In genomic region chr1:100034465-100034864, GRCh38 we compare ENCODE assay signal across 9 cellular contexts.
DNase-seq lines count a peak whose midpoint lies in the region; ATAC-seq and TF ChIP-seq lines count a peak whose summit lies in the region.
"Had no signal": no experiment of that assay in that cellular context is flagged by ENCODE, and none has a peak within 500 bp of the region (broad histone marks: within the 10 kb centered on the region; RNA-seq: fewer than 3 reads in every experiment).

No MANE protein-coding gene starts in this region.

- peaks cover 28% of the 10 kb centered on the region for H3K79me2 ChIP-seq in OCI-LY3 (ENCODE audit: low read length)

- no peaks in the 10 kb centered on the region for H3K27me3 ChIP-seq in OCI-LY3 (ENCODE audit: low read depth, low read length)

- H3K4me1 ChIP-seq in OCI-LY3 (ENCODE audit: low read length): peaks cover 6% of the 10 kb centered on the region

- ATAC-seq in stimulated activated effector memory CD8-positive, alpha-beta T cell treated with anti-CD3 and anti-CD28 coated beads, Interleukin-12 subunit alpha, Interleukin-12 subunit beta, amount 100 ng/mL, for 72 hours: no peak
- ATAC-seq in HG02610 (IDR thresholded peaks at IDR 0.05; ENCODE audit: unreplicated experiment): no peak

- no peaks in the 10 kb centered on the region for H3K9me3 ChIP-seq in OCI-LY3 (ENCODE audit: insufficient read depth, low read length)

- H3K27ac Mint-ChIP-seq in stimulated activated effector memory CD8-positive, alpha-beta T cell treated with anti-CD3 and anti-CD28 coated beads, Interleukin-12 subunit alpha, Interleukin-12 subunit beta, amount 100 ng/mL, for 72 hours: no peak overlapping the region
- H3K27ac Mint-ChIP-seq: activated naive CD8-positive, alpha-beta T cell treated with anti-CD3 and anti-CD28 coated beads, Interleukin-2, amount 10 ng/mL, durations not matched to agents 7 days and 5 days had no signal

- peak; percentile 48 for TF ChIP-seq CTCF in GM12873 (IDR thresholded peaks at IDR 0.05; ENCODE audit: insufficient read depth, low read depth, low read length, missing control alignments)
- peak; percentile 41 for TF ChIP-seq CTCF in OCI-LY3 (IDR thresholded peaks at IDR 0.05; ENCODE audit: low read depth, low read length)
- TF ChIP-seq CTCF in fibroblast of pulmonary artery (IDR thresholded peaks at IDR 0.05; ENCODE audit: low read length, missing control alignments): peak; percentile 53

- no peak overlapping the region for H3K9ac ChIP-seq in OCI-LY3 (ENCODE audit: low read length)

- peaks cover 5% of the 10 kb centered on the region; the same call in 1 of the 2 replicates for H4K20me1 ChIP-seq in OCI-LY3 (ENCODE audit: insufficient read depth, low read length)

- H3K9me3 Mint-ChIP-seq in stimulated activated effector memory CD8-positive, alpha-beta T cell treated with anti-CD3 and anti-CD28 coated beads, Interleukin-12 subunit alpha, Interleukin-12 subunit beta, amount 100 ng/mL, for 72 hours: no peaks in the 10 kb centered on the region
- H3K9me3 Mint-ChIP-seq: activated naive CD8-positive, alpha-beta T cell treated with anti-CD3 and anti-CD28 coated beads, Interleukin-2, amount 10 ng/mL, durations not matched to agents 7 days and 5 days had no signal

- H3K4me1 Mint-ChIP-seq in stimulated activated effector memory CD8-positive, alpha-beta T cell treated with anti-CD3 and anti-CD28 coated beads, Interleukin-12 subunit alpha, Interleukin-12 subunit beta, amount 100 ng/mL, for 72 hours: peaks cover 21% of the 10 kb centered on the region

- no peak overlapping the region for H2AFZ ChIP-seq in OCI-LY3 (ENCODE audit: low read depth, low read length)

- H3K27ac ChIP-seq in OCI-LY3 (ENCODE audit: low read length): no peak overlapping the region

- H3K36me3 ChIP-seq in OCI-LY3 (replicated peaks; ENCODE audit: low read depth, low read length): no peaks in the 10 kb centered on the region

- H3K4me3 ChIP-seq in OCI-LY3 (ENCODE audit: low read length) (no peak overlapping the region), fibroblast of pulmonary artery (replicated peaks; ENCODE audit: low read depth, low read length) (no peak overlapping the region)

- peaks cover 45% of the 10 kb centered on the region for H3K36me3 Mint-ChIP-seq in stimulated activated effector memory CD8-positive, alpha-beta T cell treated with anti-CD3 and anti-CD28 coated beads, Interleukin-12 subunit alpha, Interleukin-12 subunit beta, amount 100 ng/mL, for 72 hours

- no peak overlapping the region for H3K4me3 Mint-ChIP-seq in stimulated activated effector memory CD8-positive, alpha-beta T cell treated with anti-CD3 and anti-CD28 coated beads, Interleukin-12 subunit alpha, Interleukin-12 subunit beta, amount 100 ng/mL, for 72 hours
- H3K4me3 Mint-ChIP-seq: activated naive CD8-positive, alpha-beta T cell treated with anti-CD3 and anti-CD28 coated beads, Interleukin-2, amount 10 ng/mL, durations not matched to agents 7 days and 5 days had no signal

- DNase-seq in AG08395 (ENCODE audit: low spot score) (peak; percentile 4), fibroblast of pulmonary artery (ENCODE audit: low read depth) (peak; percentile 67), NCI-H187 (lab: John Stamatoyannopoulos, UW) (no peak)
- no peak for DNase-seq in activated CD4-positive, CD25-positive, alpha-beta regulatory T cell treated with anti-CD3 and anti-CD28 coated beads, Interleukin-2, amount 50 U/mL, for 72 hours
- DNase-seq in stimulated activated effector memory CD8-positive, alpha-beta T cell treated with anti-CD3 and anti-CD28 coated beads, Interleukin-12 subunit alpha, Interleukin-12 subunit beta, amount 100 ng/mL, for 72 hours (ENCODE audit: low spot score in 2 of 2): no peak
- DNase-seq: activated naive CD8-positive, alpha-beta T cell treated with anti-CD3 and anti-CD28 coated beads, Interleukin-2, amount 10 ng/mL, durations not matched to agents 7 days and 5 days had no signal

- H3K4me2 ChIP-seq in OCI-LY3 (ENCODE audit: low read length): no peak overlapping the region

Comparison
In these comparisons a context has a peak if more than half of its experiments do, and no peak if none do; other contexts are left out.
1. DNase-seq: peak in AG08395 (single experiment) and fibroblast of pulmonary artery (single experiment); none in activated CD4-positive, CD25-positive, alpha-beta regulatory T cell treated with anti-CD3 and anti-CD28 coated beads, Interleukin-2, amount 50 U/mL, for 72 hours (single experiment), stimulated activated effector memory CD8-positive, alpha-beta T cell treated with anti-CD3 and anti-CD28 coated beads, Interleukin-12 subunit alpha, Interleukin-12 subunit beta, amount 100 ng/mL, for 72 hours (0 of 2) and NCI-H187 (0 of 2).
2. Peak in every context shown above with its lines, with median percentiles within 50 percentile points of each other: CTCF ChIP-seq.